ENCODE assay signal across 10 cellular contexts in the genomic region with DNA sequence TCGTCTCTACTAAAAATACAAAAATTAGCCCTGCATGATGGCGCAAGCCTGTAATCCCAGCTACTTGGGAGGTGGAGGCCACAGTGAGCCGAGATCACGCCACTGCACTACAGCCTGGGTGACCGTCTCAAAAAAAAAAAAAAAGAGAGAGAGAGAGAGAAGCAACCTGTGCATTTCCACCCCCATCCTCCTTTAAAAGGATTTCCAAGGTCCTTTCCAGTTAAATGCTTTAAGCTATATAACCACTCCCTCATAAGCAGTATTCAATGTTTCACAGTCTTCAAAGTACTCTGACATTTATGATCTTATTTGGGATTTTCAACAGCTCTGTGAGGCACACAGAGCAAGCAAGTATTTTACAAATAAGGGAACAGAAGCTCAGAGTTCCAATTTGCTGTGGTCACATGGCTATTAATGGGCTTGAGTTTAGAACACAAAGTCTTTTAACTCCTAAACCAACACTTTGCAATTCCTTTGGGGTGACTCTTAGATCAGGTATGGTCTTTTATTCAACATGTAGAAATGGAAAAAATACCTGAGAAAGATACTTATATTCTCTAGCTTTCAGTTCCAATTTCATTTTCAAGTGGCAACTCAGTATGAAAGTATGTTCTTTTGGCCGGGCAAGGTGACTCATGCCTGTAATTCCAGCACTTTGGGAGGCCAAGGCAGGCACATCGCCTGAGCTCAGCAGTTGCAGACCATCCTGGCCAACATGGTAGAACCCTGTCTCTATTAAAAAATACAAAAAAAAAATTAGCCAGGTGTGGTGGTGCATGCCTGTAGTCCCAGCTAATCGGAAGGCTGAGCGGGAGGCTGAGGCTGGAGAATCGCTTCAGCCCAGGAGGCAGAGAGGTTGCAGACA. TPM values are rescaled to one million over a fixed set of nuclear protein-coding genes. Genes with fewer than 3 reads are reported as not detected.
A peak's percentile ranks its signal among the peaks of the same experiment; 100 is the strongest.
DNase-seq lines count a peak whose midpoint lies in the region; ATAC-seq lines count a peak whose summit lies in the region.
"Had no signal": no experiment of that assay in that cellular context is flagged by ENCODE, and none has a peak within 500 bp of the region (broad histone marks: within the 10 kb centered on the region; RNA-seq: fewer than 3 reads in every experiment).

No MANE protein-coding gene starts in this region.

- peak overlapping the region; percentile 57 for H3K4me3 Mint-ChIP-seq in activated T-cell treated with anti-CD3 and anti-CD28 coated beads, Interleukin-2, amount 50 U/mL, for 24 hours
- H3K4me3 Mint-ChIP-seq: neural crest cell had no signal

- intact Hi-C loops in Right ventricle myocardium superior (cut with DNase I), result no loop called here

- H3K27ac Mint-ChIP-seq in activated T-cell treated with anti-CD3 and anti-CD28 coated beads, Interleukin-2, amount 50 U/mL, for 24 hours, result peak overlapping the region; percentile 86

- peak; percentile 52 for ATAC-seq in HG03097 (IDR thresholded peaks at IDR 0.05; ENCODE audit: low FRiP score, unreplicated experiment)
- peak; percentile 69 for ATAC-seq in Right ventricle myocardium superior (ENCODE audit: poor library complexity)

- DNase-seq in GM03348 (ENCODE audit: low spot score), result peak; percentile 50
- peak; percentile 63 for DNase-seq in activated T-cell treated with anti-CD3 and anti-CD28 coated beads, Interleukin-2, amount 50 U/mL, for 24 hours
- no peak for DNase-seq in Right ventricle myocardium superior
- DNase-seq in stimulated activated CD4-positive, alpha-beta T cell treated with anti-CD3 and anti-CD28 coated beads, Interleukin-1b, Interleukin-23, amount 100 ng/mL, for 4 hours (ENCODE audit: low read depth in 2 of 2), result peak; percentile 5 to 31
- DNase-seq in NCI-H526 (lab: John Stamatoyannopoulos, UW), result no peak
- DNase-seq in SKM-1 treated with dmso at 0.1 percent for 144 hours (lab: John Stamatoyannopoulos, UW; ENCODE audit: unreplicated experiment), result no peak
- no peak for DNase-seq in occipital lobe (lab: John Stamatoyannopoulos, UW)

- no peaks in the 10 kb centered on the region for H3K9me3 Mint-ChIP-seq in activated T-cell treated with anti-CD3 and anti-CD28 coated beads, Interleukin-2, amount 50 U/mL, for 24 hours
- H3K9me3 Mint-ChIP-seq: IgD-negative memory B cell, neural crest cell had no signal

- peaks cover 23% of the 10 kb centered on the region for H3K36me3 Mint-ChIP-seq in activated T-cell treated with anti-CD3 and anti-CD28 coated beads, Interleukin-2, amount 50 U/mL, for 24 hours (ENCODE audit: low read depth)

- H3K27me3 Mint-ChIP-seq in activated T-cell treated with anti-CD3 and anti-CD28 coated beads, Interleukin-2, amount 50 U/mL, for 24 hours, result no peaks in the 10 kb centered on the region
- H3K27me3 Mint-ChIP-seq: IgD-negative memory B cell had no signal

- peaks cover 71% of the 10 kb centered on the region for H3K4me1 Mint-ChIP-seq in activated T-cell treated with anti-CD3 and anti-CD28 coated beads, Interleukin-2, amount 50 U/mL, for 24 hours (ENCODE audit: low read depth)

RNA-seq across cellular contexts. Expression of a gene that starts 31.3 kb away (rescaled TPM):
- 64.0 TPM for total RNA-seq in Right ventricle myocardium superior
- 123 TPM for total RNA-seq in occipital lobe

Comparison
In these comparisons a context has a peak if more than half of its experiments do, and no peak if none do; other contexts are left out.
1. DNase-seq: peak in GM03348 (single experiment), activated T-cell treated with anti-CD3 and anti-CD28 coated beads, Interleukin-2, amount 50 U/mL, for 24 hours (single experiment) and stimulated activated CD4-positive, alpha-beta T cell treated with anti-CD3 and anti-CD28 coated beads, Interleukin-1b, Interleukin-23, amount 100 ng/mL, for 4 hours (2 of 2); none in Right ventricle myocardium superior (single experiment), NCI-H526 (0 of 2), SKM-1 treated with dmso at 0.1 percent for 144 hours (single experiment) and occipital lobe (single experiment).